26 cellular contexts compared by ENCODE assay signal in the genomic region with DNA sequence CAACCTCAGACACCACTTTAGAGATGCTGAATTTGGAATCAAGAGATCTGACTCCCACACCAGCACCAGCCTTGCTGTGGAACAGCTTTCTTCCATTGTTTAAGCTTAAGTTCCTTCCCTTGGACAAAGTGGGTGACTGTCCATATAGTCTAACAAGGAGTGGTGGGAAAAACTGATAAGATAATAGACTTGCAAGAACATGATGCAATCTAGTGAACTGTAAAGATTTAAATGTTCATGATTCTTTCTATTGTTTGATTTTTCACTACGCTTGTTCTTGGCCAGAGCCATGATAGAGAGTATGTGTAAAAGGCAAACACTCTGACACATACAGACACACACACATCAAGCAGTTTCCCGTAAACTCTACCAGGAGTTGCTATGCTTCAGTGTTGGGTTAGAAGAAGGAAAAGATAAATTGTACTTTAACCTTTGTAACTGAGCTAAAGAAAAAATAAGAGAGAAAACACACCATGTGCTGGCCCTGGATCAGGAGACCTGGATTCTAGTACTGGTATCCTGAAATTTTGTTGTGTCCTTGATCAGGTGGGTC.
"Had no signal": no experiment of that assay in that cellular context is flagged by ENCODE, and none has a peak within 500 bp of the region (broad histone marks: within the 10 kb centered on the region; RNA-seq: fewer than 3 reads in every experiment).

No MANE protein-coding gene starts in this region.

- H3K27ac Mint-ChIP-seq: activated CD4-positive, alpha-beta memory T cell treated with anti-CD3 and anti-CD28 coated beads for 36 hours; activated CD4-positive, alpha-beta T cell treated with anti-CD3 and anti-CD28 coated beads, Interleukin-2, amount 10 ng/mL, durations not matched to agents 7 days and 5 days; activated naive CD4-positive, alpha-beta T cell treated with anti-CD3 and anti-CD28 coated beads, Interleukin-2, amount 10 ng/mL, durations not matched to agents 7 days and 5 days; activated naive CD8-positive, alpha-beta T cell treated with anti-CD3 and anti-CD28 coated beads for 36 hours; activated T-cell treated with anti-CD3 and anti-CD28 coated beads, Interleukin-2, amount 50 U/mL, for 72 hours; activated T-helper 2 cell treated with anti-CD3 and anti-CD28 coated beads, Interferon-gamma antibody, Interleukin-2, Interleukin-4, amounts not matched to agents 10 μg/mL and 5 μg/mL and 100 μg/mL, durations not matched to agents 14 hours and 24 hours and 36 hours; T-cell had no signal

- H3K4me1 Mint-ChIP-seq: activated CD4-positive, alpha-beta T cell treated with anti-CD3 and anti-CD28 coated beads, Interleukin-2, amount 10 ng/mL, durations not matched to agents 7 days and 5 days; activated naive CD4-positive, alpha-beta T cell treated with anti-CD3 and anti-CD28 coated beads, Interleukin-2, amount 10 ng/mL, durations not matched to agents 7 days and 5 days; activated naive CD8-positive, alpha-beta T cell treated with anti-CD3 and anti-CD28 coated beads for 36 hours; T-cell had no signal

- H3K9me3 Mint-ChIP-seq: activated CD4-positive, alpha-beta memory T cell treated with anti-CD3 and anti-CD28 coated beads for 36 hours; activated CD4-positive, alpha-beta T cell treated with anti-CD3 and anti-CD28 coated beads, Interleukin-2, amount 10 ng/mL, durations not matched to agents 7 days and 5 days; activated naive CD4-positive, alpha-beta T cell treated with anti-CD3 and anti-CD28 coated beads, Interleukin-2, amount 10 ng/mL, durations not matched to agents 7 days and 5 days; activated T-helper 2 cell treated with anti-CD3 and anti-CD28 coated beads, Interferon-gamma antibody, Interleukin-2, Interleukin-4, amounts not matched to agents 10 μg/mL and 5 μg/mL and 100 μg/mL, durations not matched to agents 14 hours and 24 hours and 36 hours had no signal

- FAIRE-seq: TTC549 had no signal

- H3K27ac ChIP-seq: PC-9, VCaP had no signal

- H3K27me3 Mint-ChIP-seq: activated CD4-positive, alpha-beta T cell treated with anti-CD3 and anti-CD28 coated beads, Interleukin-2, amount 10 ng/mL, durations not matched to agents 7 days and 5 days; activated naive CD4-positive, alpha-beta T cell treated with anti-CD3 and anti-CD28 coated beads, Interleukin-2, amount 10 ng/mL, durations not matched to agents 7 days and 5 days; activated naive CD8-positive, alpha-beta T cell treated with anti-CD3 and anti-CD28 coated beads for 36 hours had no signal

- H3K4me3 Mint-ChIP-seq: activated CD4-positive, alpha-beta memory T cell treated with anti-CD3 and anti-CD28 coated beads for 36 hours; activated CD4-positive, alpha-beta T cell treated with anti-CD3 and anti-CD28 coated beads, Interleukin-2, amount 10 ng/mL, durations not matched to agents 7 days and 5 days; activated naive CD4-positive, alpha-beta T cell treated with anti-CD3 and anti-CD28 coated beads, Interleukin-2, amount 10 ng/mL, durations not matched to agents 7 days and 5 days; activated naive CD8-positive, alpha-beta T cell treated with anti-CD3 and anti-CD28 coated beads for 36 hours; activated T-cell treated with anti-CD3 and anti-CD28 coated beads, Interleukin-2, amount 50 U/mL, for 72 hours; T-cell had no signal

- H3K36me3 Mint-ChIP-seq: activated CD4-positive, alpha-beta memory T cell treated with anti-CD3 and anti-CD28 coated beads for 36 hours; activated naive CD4-positive, alpha-beta T cell treated with anti-CD3 and anti-CD28 coated beads, Interleukin-2, amount 10 ng/mL, durations not matched to agents 7 days and 5 days; activated naive CD8-positive, alpha-beta T cell treated with anti-CD3 and anti-CD28 coated beads for 36 hours; T-cell had no signal

- DNase-seq: activated CD4-positive, alpha-beta memory T cell treated with anti-CD3 and anti-CD28 coated beads for 36 hours; activated CD4-positive, alpha-beta T cell treated with anti-CD3 and anti-CD28 coated beads, Interleukin-2, amount 10 ng/mL, durations not matched to agents 7 days and 5 days; activated CD4-positive, CD25-positive, alpha-beta regulatory T cell; activated gamma-delta T cell treated with Interleukin-2 at 50 U/mL for 16 hours; activated naive CD4-positive, alpha-beta T cell treated with anti-CD3 and anti-CD28 coated beads, Interleukin-2, amount 10 ng/mL, durations not matched to agents 7 days and 5 days; activated naive CD8-positive, alpha-beta T cell treated with anti-CD3 and anti-CD28 coated beads for 36 hours; activated T-cell treated with anti-CD3 and anti-CD28 coated beads for 4 hours; activated T-cell treated with anti-CD3 and anti-CD28 coated beads, Interleukin-2, amount 50 U/mL, for 72 hours; anterior cingulate cortex; cerebellar nuclear complex; Karpas-422; MM.1S; NCI-H1105; NCI-H1436 treated with DMSO at 0.1 percent for 48 hours; NCI-H187; NCI-H2081; NCI-H446; NCI-H524; PC-9; SHP77 treated with DMSO at 0.1 percent for 48 hours; T-cell; T-helper 2 cell; T1000 had no signal

- ATAC-seq: activated T-cell treated with anti-CD3 and anti-CD28 coated beads, Interleukin-2, amount 50 U/mL, for 72 hours; T-cell had no signal

- H3K4me3 ChIP-seq: PC-9 had no signal
